Comparison of ENCODE assay signal across 8 cellular contexts in the genomic region with DNA sequence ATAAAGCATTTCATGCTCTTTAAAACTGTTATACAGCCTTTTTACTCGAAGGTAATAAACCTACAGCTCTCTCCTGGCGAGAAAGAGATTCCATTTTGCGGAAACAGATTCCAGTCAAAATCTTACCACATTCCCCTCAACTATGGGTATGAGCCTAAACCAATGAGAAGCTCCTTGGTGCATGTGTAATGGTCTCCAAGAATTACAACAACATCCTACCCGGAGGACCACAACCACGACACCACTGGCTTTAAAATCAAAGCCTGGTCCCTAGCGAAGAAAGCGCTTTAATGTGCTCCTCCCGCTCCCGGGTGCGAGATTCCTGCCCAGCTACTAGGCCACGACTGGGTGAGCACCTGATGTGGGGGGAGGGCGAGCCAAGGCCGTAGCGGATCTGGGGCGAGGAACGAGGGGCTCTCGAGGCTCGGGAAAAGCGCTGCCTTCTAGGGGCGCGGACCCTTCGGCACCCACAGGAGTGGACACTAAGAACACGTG. TPM values are rescaled to one million over a fixed set of nuclear protein-coding genes. Genes with fewer than 3 reads are reported as not detected.
A peak's percentile ranks its signal among the peaks of the same experiment; 100 is the strongest.
DNase-seq lines count a peak whose midpoint lies in the region; TF ChIP-seq lines count a peak whose summit lies in the region.

No MANE protein-coding gene starts in this region.

- H4K20me1 ChIP-seq in neural progenitor cell (ENCODE audit: low read depth): peaks cover 54% of the 10 kb centered on the region

- H3K4me2 ChIP-seq in neural progenitor cell: peak overlapping the region; percentile 98

- H3K9me3 Mint-ChIP-seq in IgD-negative memory B cell (no peaks in the 10 kb centered on the region), neural progenitor cell (no peaks in the 10 kb centered on the region)
- no peaks in the 10 kb centered on the region for H3K9me3 Mint-ChIP-seq in activated CD4-positive, alpha-beta memory T cell treated with anti-CD3 and anti-CD28 coated beads for 36 hours

- CTCF ChIA-PET in activated CD4-positive, alpha-beta memory T cell treated with anti-CD3 and anti-CD28 coated beads for 36 hours (lab: Charles Lee): interaction anchor here (1.0 to 3.3 kb wide), 7 partner anchors 12 to 142 kb away, joined by 4 to 29 read pairs (median 5); no protein-coding TSS in a partner anchor

- H3K27me3 Mint-ChIP-seq in IgD-negative memory B cell (no peaks in the 10 kb centered on the region), neural progenitor cell (ENCODE audit: insufficient read depth, low read depth) (no peaks in the 10 kb centered on the region)
- H3K27me3 Mint-ChIP-seq in activated CD4-positive, alpha-beta memory T cell treated with anti-CD3 and anti-CD28 coated beads for 36 hours: no peaks in the 10 kb centered on the region

- peaks cover 59% of the 10 kb centered on the region for H3K79me2 ChIP-seq in neural progenitor cell (ENCODE audit: low read depth)

- H2AFZ ChIP-seq in neural progenitor cell (replicated peaks): no peak overlapping the region

- peaks cover 34% of the 10 kb centered on the region for H3F3A ChIP-seq in neural progenitor cell (ENCODE audit: low read depth)

- no peaks in the 10 kb centered on the region for H3K9me3 ChIP-seq in neural progenitor cell (ENCODE audit: low read depth)

- TF ChIP-seq CTCF in fibroblast of villous mesenchyme (IDR thresholded peaks at IDR 0.05; ENCODE audit: insufficient read depth, low read depth, low read length) (no peak), neural progenitor cell (IDR thresholded peaks at IDR 0.05) (no peak)

- H3K4me3 Mint-ChIP-seq in IgD-negative memory B cell (peak overlapping the region; percentile 96 to 98 (median 97)), neural progenitor cell (peak overlapping the region; percentile 98)
- peak overlapping the region; percentile 95 for H3K4me3 Mint-ChIP-seq in activated CD4-positive, alpha-beta memory T cell treated with anti-CD3 and anti-CD28 coated beads for 36 hours

- peaks cover 3% of the 10 kb centered on the region for H3K36me3 Mint-ChIP-seq in IgD-negative memory B cell
- peaks cover 24% of the 10 kb centered on the region for H3K36me3 Mint-ChIP-seq in activated CD4-positive, alpha-beta memory T cell treated with anti-CD3 and anti-CD28 coated beads for 36 hours
- peaks cover 17% of the 10 kb centered on the region for H3K36me3 Mint-ChIP-seq in neural progenitor cell

- POLR2A ChIA-PET in activated CD4-positive, alpha-beta memory T cell treated with anti-CD3 and anti-CD28 coated beads for 36 hours (lab: Charles Lee): interaction anchor here (0.5 to 2.5 kb wide), 10 partner anchors 12 to 164 kb away, joined by 3 to 20 read pairs (median 4); a partner anchor contains a TSS

- H3K4me1 ChIP-seq in neural progenitor cell: peaks cover 12% of the 10 kb centered on the region

- H3K4me3 ChIP-seq in fibroblast of villous mesenchyme (ENCODE audit: low read depth, low read length): peak overlapping the region; percentile 95
- H3K4me3 ChIP-seq in neural progenitor cell: peak overlapping the region; percentile 89

- H3K27ac ChIP-seq in neural progenitor cell: peak overlapping the region; percentile 80

- H3K9ac ChIP-seq in neural progenitor cell: peak overlapping the region; percentile 85

- intact Hi-C loops in activated CD4-positive, alpha-beta memory T cell treated with anti-CD3 and anti-CD28 coated beads for 36 hours (cut with micrococcal nuclease): loop anchor here (1.0 to 10.0 kb wide), 9 partner anchors 12 to 935 kb away; a partner anchor contains a TSS

- DNase-seq in A172 (ENCODE audit: low spot score) (peak; percentile 32), GM03348 (ENCODE audit: low spot score) (peak; percentile 44), fibroblast of villous mesenchyme (ENCODE audit: low read depth) (peak; percentile 58), neural progenitor cell (ENCODE audit: low spot score) (peak; percentile 48), HuH-7.5 (ENCODE audit: low spot score) (no peak), DMS153 treated with DMSO at 0.1 percent for 48 hours (lab: John Stamatoyannopoulos, UW; ENCODE audit: unreplicated experiment) (no peak)
- DNase-seq in activated CD4-positive, alpha-beta memory T cell treated with anti-CD3 and anti-CD28 coated beads for 36 hours: peak; percentile 43

- no peaks in the 10 kb centered on the region for H3K27me3 ChIP-seq in neural progenitor cell

- H3K27ac Mint-ChIP-seq in IgD-negative memory B cell: peak overlapping the region; percentile 92 to 98 (median 97)
- peak overlapping the region; percentile 92 for H3K27ac Mint-ChIP-seq in activated CD4-positive, alpha-beta memory T cell treated with anti-CD3 and anti-CD28 coated beads for 36 hours
- H3K27ac Mint-ChIP-seq in neural progenitor cell: peak overlapping the region; percentile 97

- H3K36me3 ChIP-seq in neural progenitor cell: no peaks in the 10 kb centered on the region

- H3K4me1 Mint-ChIP-seq in IgD-negative memory B cell: peaks cover 25 to 34% (median 33%) of the 10 kb centered on the region in 3 donors
- peaks cover 43% of the 10 kb centered on the region for H3K4me1 Mint-ChIP-seq in activated CD4-positive, alpha-beta memory T cell treated with anti-CD3 and anti-CD28 coated beads for 36 hours (ENCODE audit: low read depth)
- H3K4me1 Mint-ChIP-seq in neural progenitor cell: peaks cover 31% of the 10 kb centered on the region

RNA-seq across cellular contexts. Expression of a gene that starts 0.8 kb away (rescaled TPM):
- total RNA-seq in A172 (2014; rRNA removed; shearing (Covaris generic)): 94.7 and 115 TPM in 2 replicates
- polyA plus RNA-seq in IgD-negative memory B cell: 78.6 TPM
- total RNA-seq in activated CD4-positive, alpha-beta memory T cell treated with anti-CD3 and anti-CD28 coated beads for 36 hours: 100 to 1,000 TPM; 103 to 115 TPM
- 124 and 128 TPM in 2 replicates for total RNA-seq in fibroblast of villous mesenchyme
- 170 and 173 TPM in 2 replicates for total RNA-seq in neural progenitor cell (ENCODE audit: low replicate concordance)

RNA-seq across cellular contexts. Expression of a gene that starts 13.3 kb away (rescaled TPM):
- total RNA-seq in A172 (2014; rRNA removed; shearing (Covaris generic)): 225 and 253 TPM in 2 replicates
- 49.5 TPM for polyA plus RNA-seq in IgD-negative memory B cell
- 10 to 100 TPM; 45.7 to 47.9 TPM for total RNA-seq in activated CD4-positive, alpha-beta memory T cell treated with anti-CD3 and anti-CD28 coated beads for 36 hours
- total RNA-seq in fibroblast of villous mesenchyme (66.7 and 71.7 TPM in 2 replicates), neural progenitor cell (ENCODE audit: low replicate concordance) (60.4 and 73.6 TPM in 2 replicates)

RNA-seq across cellular contexts. Expression of a gene that starts 26.6 kb away (rescaled TPM):
- 44.7 and 60.4 TPM in 2 replicates for total RNA-seq in A172 (2014; rRNA removed; shearing (Covaris generic))
- polyA plus RNA-seq in IgD-negative memory B cell: 41.6 TPM
- 10 to 100 TPM; 18.7 to 18.8 TPM for total RNA-seq in activated CD4-positive, alpha-beta memory T cell treated with anti-CD3 and anti-CD28 coated beads for 36 hours
- total RNA-seq in fibroblast of villous mesenchyme: 18.7 and 24.2 TPM in 2 replicates
- total RNA-seq in neural progenitor cell (ENCODE audit: low replicate concordance): 19.5 and 23.9 TPM in 2 replicates

RNA-seq across cellular contexts. Expression of a gene that starts 26.7 kb away (rescaled TPM):
- 152 and 165 TPM in 2 replicates for total RNA-seq in A172 (2014; rRNA removed; shearing (Covaris generic))
- polyA plus RNA-seq in IgD-negative memory B cell: 105 TPM
- total RNA-seq in activated CD4-positive, alpha-beta memory T cell treated with anti-CD3 and anti-CD28 coated beads for 36 hours: 10 to 100 TPM; 94.0 to 94.4 TPM
- total RNA-seq in fibroblast of villous mesenchyme: 66.1 and 70.5 TPM in 2 replicates
- total RNA-seq in neural progenitor cell (ENCODE audit: low replicate concordance): 78.9 and 91.2 TPM in 2 replicates

RNA-seq across cellular contexts. Expression of a gene that starts 34.3 kb away (rescaled TPM):
- not detected in 2 replicates for total RNA-seq in A172 (2014; rRNA removed; shearing (Covaris generic))
- polyA plus RNA-seq in IgD-negative memory B cell: not detected
- total RNA-seq in activated CD4-positive, alpha-beta memory T cell treated with anti-CD3 and anti-CD28 coated beads for 36 hours: not detected
- total RNA-seq in fibroblast of villous mesenchyme: not detected in 2 replicates
- not detected in 2 replicates for total RNA-seq in neural progenitor cell (ENCODE audit: low replicate concordance)

Comparison
In these comparisons a context has a peak if more than half of its experiments do, and no peak if none do; other contexts are left out.
1. DNase-seq: peak in A172 (single experiment), GM03348 (single experiment), activated CD4-positive, alpha-beta memory T cell treated with anti-CD3 and anti-CD28 coated beads for 36 hours (single experiment), fibroblast of villous mesenchyme (single experiment) and neural progenitor cell (single experiment); none in HuH-7.5 (single experiment) and DMS153 treated with DMSO at 0.1 percent for 48 hours (single experiment).
2. Peak in every context shown above with its lines, with median percentiles within 50 percentile points of each other: H3K27ac Mint-ChIP-seq and H3K4me3 Mint-ChIP-seq.